Comparison of ENCODE assay signal across 12 cellular contexts in the genomic region with DNA sequence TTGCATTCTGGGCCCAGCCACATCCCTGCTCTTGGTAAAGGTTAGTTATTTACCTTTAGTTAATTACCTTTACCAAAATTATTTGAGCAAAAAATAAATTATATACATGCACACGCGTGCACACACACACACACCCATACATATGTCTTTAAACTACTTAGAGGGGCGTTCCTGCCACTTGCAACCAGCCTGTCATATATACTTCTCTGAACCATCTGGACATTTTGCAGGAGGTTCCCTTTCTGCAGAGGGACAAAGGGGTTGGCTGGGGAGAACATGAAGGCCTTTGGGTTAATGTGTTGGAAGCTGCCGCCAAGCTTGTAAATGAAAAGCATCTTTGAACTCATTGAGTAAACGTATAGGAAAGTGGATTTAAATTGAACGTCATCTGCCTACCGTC. TPM values are rescaled to one million over a fixed set of nuclear protein-coding genes. Genes with fewer than 3 reads are reported as not detected.
DNase-seq lines count a peak whose midpoint lies in the region; ATAC-seq lines count a peak whose summit lies in the region.
"Had no signal": no experiment of that assay in that cellular context is flagged by ENCODE, and none has a peak within 500 bp of the region (broad histone marks: within the 10 kb centered on the region; RNA-seq: fewer than 3 reads in every experiment).

No MANE protein-coding gene starts in this region.

- H3K4me1 ChIP-seq in subcutaneous abdominal adipose tissue (ENCODE audit: control insufficient read depth in 5 of 5, insufficient read depth in 5 of 5, low read length in 5 of 5), result peaks cover 5 to 37% (median 30%) of the 10 kb centered on the region in 5 donors
- H3K4me1 ChIP-seq: parathyroid adenoma had no signal

- peaks cover 0 to 4% (median 0%) of the 10 kb centered on the region in 5 donors for H3K9me3 ChIP-seq in subcutaneous abdominal adipose tissue (ENCODE audit: control insufficient read depth in 5 of 5, low read length in 5 of 5)

- H3K36me3 Mint-ChIP-seq in activated T-cell treated with anti-CD3 and anti-CD28 coated beads, Interleukin-2, amount 50 U/mL, for 4 hours (ENCODE audit: insufficient read depth), result no peaks in the 10 kb centered on the region
- H3K36me3 Mint-ChIP-seq in immature natural killer cell, result no peaks in the 10 kb centered on the region

- H3K4me3 Mint-ChIP-seq in activated T-cell treated with anti-CD3 and anti-CD28 coated beads, Interleukin-2, amount 50 U/mL, for 4 hours, result peak overlapping the region; percentile 64
- peak overlapping the region; percentile 59 to 83 (median 77) for H3K4me3 Mint-ChIP-seq in immature natural killer cell

- no peaks in the 10 kb centered on the region for H3K36me3 ChIP-seq in subcutaneous abdominal adipose tissue (ENCODE audit: control insufficient read depth in 5 of 5, insufficient read depth in 5 of 5, low read length in 5 of 5)

- H3K27ac Mint-ChIP-seq in immature natural killer cell, result peak overlapping the region; percentile 82 to 94 (median 87)

- no peaks in the 10 kb centered on the region for H3K27me3 Mint-ChIP-seq in activated T-cell treated with anti-CD3 and anti-CD28 coated beads, Interleukin-2, amount 50 U/mL, for 4 hours (ENCODE audit: low read depth)
- H3K27me3 Mint-ChIP-seq in immature natural killer cell (ENCODE audit: low read depth in 3 of 3), result peaks cover 0 to 11% (median 0%) of the 10 kb centered on the region in 3 donors

- H3K27ac ChIP-seq in subcutaneous abdominal adipose tissue (ENCODE audit: low read depth, low read length), result peak overlapping the region; percentile 29
- H3K27ac ChIP-seq: parathyroid adenoma had no signal

- no peak for DNase-seq in activated T-cell treated with anti-CD3 and anti-CD28 coated beads, Interleukin-2, amount 50 U/mL, for 4 hours
- DNase-seq in activated T-cell treated with anti-CD3 and anti-CD28 coated beads for 4 hours, result no peak
- DNase-seq in SK-N-DZ (ENCODE audit: low spot score), result peak; percentile 45
- peak in 1 of 3 donors; percentile 9 for DNase-seq in immature natural killer cell
- no peak for DNase-seq in NCI-H1092 treated with DMSO at 0.1 percent for 48 hours (lab: John Stamatoyannopoulos, UW)
- no peak for DNase-seq in NCI-H146 treated with DMSO at 0.1 percent for 48 hours (lab: John Stamatoyannopoulos, UW; ENCODE audit: unreplicated experiment)
- no peak for DNase-seq in anterior cingulate cortex (lab: John Stamatoyannopoulos, UW)
- DNase-seq: amniotic stem cell, NCI-H1048, NCI-H446 treated with DMSO at 0.1 percent for 48 hours had no signal

- peak overlapping the region in 1 of 5 donors; percentile 41 for H3K4me3 ChIP-seq in subcutaneous abdominal adipose tissue (ENCODE audit: low read depth in 1 of 5, low read length in 5 of 5)

- H3K27me3 ChIP-seq in subcutaneous abdominal adipose tissue (ENCODE audit: control insufficient read depth in 5 of 5, insufficient read depth in 4 of 5, low read length in 5 of 5), result peaks cover 0 to 2% (median 0%) of the 10 kb centered on the region in 5 donors

- H3K4me1 Mint-ChIP-seq in activated T-cell treated with anti-CD3 and anti-CD28 coated beads, Interleukin-2, amount 50 U/mL, for 4 hours (ENCODE audit: low read depth), result peaks cover 25% of the 10 kb centered on the region
- H3K4me1 Mint-ChIP-seq in immature natural killer cell, result peaks cover 25 to 28% of the 10 kb centered on the region in 2 donors

- no peaks in the 10 kb centered on the region for H3K9me3 Mint-ChIP-seq in activated T-cell treated with anti-CD3 and anti-CD28 coated beads, Interleukin-2, amount 50 U/mL, for 4 hours
- H3K9me3 Mint-ChIP-seq in immature natural killer cell, result no peaks in the 10 kb centered on the region

- ATAC-seq in activated T-cell treated with anti-CD3 and anti-CD28 coated beads, Interleukin-2, amount 50 U/mL, for 4 hours, result no peak

- no peak overlapping the region for H3K9ac ChIP-seq in subcutaneous abdominal adipose tissue (ENCODE audit: low read length in 5 of 5)
- H3K9ac ChIP-seq: parathyroid adenoma had no signal

RNA-seq across cellular contexts. Expression of a gene that starts 46.3 kb away (rescaled TPM):
- 10 to 100 TPM; 10.5 to 14.2 (median 12.7) TPM for total RNA-seq in activated T-cell treated with anti-CD3 and anti-CD28 coated beads, Interleukin-2, amount 50 U/mL, for 4 hours
- polyA plus RNA-seq in SK-N-DZ (2014; cell fraction: cytosol; rRNA removed), result 5.9 and 7.3 TPM in 2 replicates
- polyA plus RNA-seq in SK-N-DZ (2014; cell fraction: nucleus; rRNA removed), result 3.1 and 4.2 TPM in 2 replicates
- polyA plus RNA-seq in immature natural killer cell, result 1 to 10 TPM; 4.7 to 8.0 (median 6.1) TPM
